In the genomic region with DNA sequence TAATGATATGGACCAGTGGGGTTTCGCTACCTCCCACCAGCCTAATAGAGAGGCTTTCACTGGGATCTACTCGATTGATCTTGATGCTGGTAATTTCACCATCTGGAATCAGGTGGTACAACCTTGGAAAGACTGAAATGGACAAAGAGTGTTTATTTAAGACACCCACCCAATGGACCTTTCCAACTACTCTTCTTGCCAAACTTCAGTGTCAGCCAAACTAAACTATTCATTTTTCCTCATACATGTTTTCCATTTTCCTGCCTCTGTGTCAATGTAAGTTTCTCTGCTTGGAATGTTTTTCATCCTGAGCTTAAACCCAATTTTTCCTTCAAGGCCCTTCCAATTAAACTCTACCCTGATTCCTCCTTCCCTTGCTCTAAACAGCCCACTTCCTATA, we compare ENCODE assay signal across 22 cellular contexts.
DNase-seq lines count a peak whose midpoint lies in the region; ATAC-seq and TF ChIP-seq lines count a peak whose summit lies in the region.
"Had no signal": no experiment of that assay in that cellular context is flagged by ENCODE, and none has a peak within 500 bp of the region (broad histone marks: within the 10 kb centered on the region; RNA-seq: fewer than 3 reads in every experiment).

No MANE protein-coding gene starts in this region.

- H3K4me3 ChIP-seq in ascending aorta, result no peak overlapping the region
- H3K4me3 ChIP-seq in ovary, result no peak overlapping the region
- no peak overlapping the region for H3K4me3 ChIP-seq in uterus
- H3K4me3 ChIP-seq in effector memory CD4-positive, alpha-beta T cell (ENCODE audit: insufficient read depth, low read depth, low read length, poor library complexity, severe bottlenecking), result no peak overlapping the region
- H3K4me3 ChIP-seq: BLaER1, GM23248, SJCRH30 had no signal

- peak overlapping the region; percentile 18 to 50 for H3K27ac ChIP-seq in ascending aorta
- H3K27ac ChIP-seq in ovary, result peak overlapping the region; percentile 34 to 79
- peak overlapping the region; percentile 71 for H3K27ac ChIP-seq in uterus
- H3K27ac ChIP-seq in effector memory CD4-positive, alpha-beta T cell (ENCODE audit: insufficient read depth, low read length, poor library complexity, severe bottlenecking), result no peak overlapping the region
- H3K27ac ChIP-seq: BLaER1, KMS-11 had no signal

- H3K27me3 ChIP-seq in ascending aorta (no peaks in the 10 kb centered on the region), ovary (no peaks in the 10 kb centered on the region), uterus (no peaks in the 10 kb centered on the region)
- no peaks in the 10 kb centered on the region for H3K27me3 ChIP-seq in effector memory CD4-positive, alpha-beta T cell (replicated peaks; ENCODE audit: control insufficient read depth, insufficient read depth, low read length, poor library complexity, severe bottlenecking)
- H3K27me3 ChIP-seq: BLaER1, SJCRH30 had no signal

- H3K4me1 ChIP-seq in ascending aorta, result peaks cover 5 to 6% of the 10 kb centered on the region in 2 donors
- peaks cover 22% of the 10 kb centered on the region for H3K4me1 ChIP-seq in ovary (ENCODE audit: insufficient read depth)
- peaks cover 3 to 6% of the 10 kb centered on the region in 2 donors for H3K4me1 ChIP-seq in uterus
- H3K4me1 ChIP-seq in effector memory CD4-positive, alpha-beta T cell (ENCODE audit: control insufficient read depth, insufficient read depth, low read length, poor library complexity, severe bottlenecking), result no peaks in the 10 kb centered on the region
- H3K4me1 ChIP-seq: BLaER1 had no signal

- TF ChIP-seq POLR2A in ovary (IDR thresholded peaks at IDR 0.05) (no peak), uterus (IDR thresholded peaks at IDR 0.05) (no peak)

- ATAC-seq in left ventricle myocardium superior, result peak; percentile 27
- no peak for ATAC-seq in HG03095 (IDR thresholded peaks at IDR 0.05; ENCODE audit: unreplicated experiment)
- ATAC-seq: Panc1 had no signal

- 53 to 65% (median 58%) methylated on average over 2 of the region's 2 CpGs for WGBS in ovary, 3 donors

- DNase-seq in ascending aorta (ENCODE audit: low spot score in 2 of 2) (no peak), left ventricle myocardium superior (no peak), ovary (no peak), uterus (no peak), DMS153 (lab: John Stamatoyannopoulos, UW) (no peak)
- no peak for DNase-seq in effector memory CD4-positive, alpha-beta T cell
- DNase-seq: ACHN; Caco-2; CD4-positive, alpha-beta T cell; GM23248; H9; HFFc6; NCI-H1694; NCI-H2081 treated with DMSO at 0.1 percent for 48 hours; NCI-H2171 treated with DMSO at 0.1 percent for 48 hours; NCI-H524 treated with DMSO at 0.1 percent for 48 hours; NCI-H82; SJCRH30 had no signal

- intact Hi-C loops in ascending aorta (cut with DNase I) (loop anchor here (10.0 kb wide), 1 partner anchor 206 kb away; no protein-coding TSS in a partner anchor), left ventricle myocardium superior (cut with micrococcal nuclease) (no loop called here), ovary (cut with DNase I) (loop anchor here in 2 of 4 donors (5.0 to 10.0 kb wide), 5 partner anchors 176 to 734 kb away; no protein-coding TSS in a partner anchor), uterus (cut with DNase I; ENCODE audit: low total_unique reads) (no loop called here)

- TF ChIP-seq EP300 in ovary (IDR thresholded peaks at IDR 0.05), result no peak

- TF ChIP-seq CTCF in ascending aorta (IDR thresholded peaks at IDR 0.05) (no peak), ovary (IDR thresholded peaks at IDR 0.05) (no peak), uterus (IDR thresholded peaks at IDR 0.05) (no peak)

- H3K9me3 ChIP-seq in ascending aorta (no peaks in the 10 kb centered on the region), ovary (no peaks in the 10 kb centered on the region), uterus (no peaks in the 10 kb centered on the region)
- no peaks in the 10 kb centered on the region for H3K9me3 ChIP-seq in effector memory CD4-positive, alpha-beta T cell (ENCODE audit: control insufficient read depth, low read length)
- H3K9me3 ChIP-seq: BLaER1, Caco-2, SJCRH30 had no signal

- H3K36me3 ChIP-seq in ascending aorta (no peaks in the 10 kb centered on the region), ovary (no peaks in the 10 kb centered on the region), uterus (no peaks in the 10 kb centered on the region)
- H3K36me3 ChIP-seq in effector memory CD4-positive, alpha-beta T cell (ENCODE audit: control insufficient read depth, insufficient read depth, low read length), result no peaks in the 10 kb centered on the region
- H3K36me3 ChIP-seq: BLaER1, SJCRH30 had no signal
